Comparison of ENCODE assay signal across 30 cellular contexts in the genomic region with DNA sequence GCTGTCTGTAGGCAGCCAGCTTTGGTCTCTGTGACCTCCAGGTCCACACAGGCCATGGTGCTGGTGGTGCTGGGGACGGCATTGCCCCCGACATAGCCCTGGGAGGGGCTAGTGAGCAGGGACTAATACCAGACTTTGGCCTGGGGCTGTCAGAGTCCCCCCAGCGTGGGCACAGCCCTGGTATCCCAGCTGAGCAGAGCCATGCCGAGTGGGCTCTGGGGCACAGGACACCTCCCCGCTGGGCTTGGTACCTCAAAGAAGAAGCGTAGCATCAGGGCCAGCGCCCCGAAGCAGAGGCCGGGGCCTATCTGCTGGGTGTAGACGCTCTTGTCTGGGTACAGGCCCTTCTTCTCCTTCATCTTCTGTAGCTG. TPM values are rescaled to one million over a fixed set of nuclear protein-coding genes. Genes with fewer than 3 reads are reported as not detected.
"Had no signal": no experiment of that assay in that cellular context is flagged by ENCODE, and none has a peak within 500 bp of the region (broad histone marks: within the 10 kb centered on the region; RNA-seq: fewer than 3 reads in every experiment).

No MANE protein-coding gene starts in this region.

- H3K9me3 ChIP-seq: esophagus muscularis mucosa, gastroesophageal sphincter, heart left ventricle, ovary, thoracic aorta, tibial nerve, upper lobe of right lung, uterus had no signal

- H3K27ac ChIP-seq: esophagus muscularis mucosa, foreskin keratinocyte, gastroesophageal sphincter, heart left ventricle, thoracic aorta, uterus had no signal

- H3K27me3 ChIP-seq: heart left ventricle, ovary, uterus had no signal

- H3K4me1 ChIP-seq: foreskin keratinocyte, uterus had no signal

- H3K4me3 ChIP-seq: esophagus muscularis mucosa, gastroesophageal sphincter, heart left ventricle, ovary, smooth muscle cell, thoracic aorta, tibial nerve, upper lobe of right lung, uterus had no signal

- ATAC-seq: foreskin keratinocyte; gastroesophageal sphincter; left lobe of liver; naive thymus-derived CD8-positive, alpha-beta T cell; stimulated activated memory B cell treated with anti-CD40 and anti-IgM and Interleukin-4, amounts not matched to agents 10 μg/mL and 1 μg/mL and 100 μg/mL, for 72 hours; stimulated activated naive CD8-positive, alpha-beta T cell treated with anti-CD3 and anti-CD28 coated beads, Interleukin-15, Interleukin-2, amounts not matched to agents 100 U/mL and 50 U/mL, for 24 hours; upper lobe of right lung had no signal

- DNase-seq: dermis blood vessel endothelial cell; effector memory CD4-positive, alpha-beta T cell; foreskin keratinocyte; kidney glomerular epithelial cell; mesendoderm; naive thymus-derived CD8-positive, alpha-beta T cell; nephron progenitor cell; retina; stimulated activated CD4-positive, alpha-beta T cell treated with anti-CD3 and anti-CD28 coated beads, Interleukin-12 subunit alpha, Interleukin-12 subunit beta, amount 100 ng/mL, for 4 hours; stimulated activated CD4-positive, alpha-beta T cell treated with anti-CD3 and anti-CD28 coated beads, Interleukin-1b, Interleukin-23, amount 100 ng/mL, for 48 hours; stimulated activated CD4-positive, alpha-beta T cell treated with anti-CD3 and anti-CD28 coated beads, Interleukin-4, amount 100 ng/mL, for 1 hour; stimulated activated naive CD8-positive, alpha-beta T cell treated with anti-CD3 and anti-CD28 coated beads, Interleukin-15, Interleukin-2, amounts not matched to agents 100 U/mL and 50 U/mL, for 24 hours; upper lobe of right lung; uterus had no signal

- H3K36me3 ChIP-seq: esophagus muscularis mucosa, gastroesophageal sphincter, heart left ventricle, ovary, thoracic aorta, tibial nerve, upper lobe of right lung, uterus had no signal

RNA-seq across cellular contexts. Expression of a gene that starts 9.5 kb away (rescaled TPM):
- total RNA-seq: dermis blood vessel endothelial cell; endothelial cell of umbilical vein; epithelial cell of proximal tubule; esophagus muscularis mucosa; fibroblast of lung; foreskin keratinocyte; gastroesophageal sphincter; heart left ventricle; left lobe of liver; lower leg skin; lung microvascular endothelial cell; naive thymus-derived CD8-positive, alpha-beta T cell; ovary; pulmonary artery endothelial cell; sciatic nerve; smooth muscle cell; thoracic aorta; upper lobe of right lung; uterus had no signal
- polyA plus RNA-seq: endothelial cell of umbilical vein; fibroblast of lung; foreskin keratinocyte; heart left ventricle; naive thymus-derived CD8-positive, alpha-beta T cell; ovary; smooth muscle cell had no signal

RNA-seq across cellular contexts. Expression of a gene that starts 19.3 kb away (rescaled TPM):
- total RNA-seq: endothelial cell of umbilical vein, epithelial cell of proximal tubule, foreskin keratinocyte, pulmonary artery endothelial cell had no signal
- polyA plus RNA-seq: endothelial cell of umbilical vein, foreskin keratinocyte had no signal
